In genomic region chr11:76379811-76380160, GRCh38 we compare ENCODE assay signal across 9 cellular contexts. TPM values are rescaled to one million over a fixed set of nuclear protein-coding genes. Genes with fewer than 3 reads are reported as not detected.
DNase-seq lines count a peak whose midpoint lies in the region; ATAC-seq, FAIRE-seq and TF ChIP-seq lines count a peak whose summit lies in the region.
"Had no signal": no experiment of that assay in that cellular context is flagged by ENCODE, and none has a peak within 500 bp of the region (broad histone marks: within the 10 kb centered on the region; RNA-seq: fewer than 3 reads in every experiment).

No MANE protein-coding gene starts in this region.

- H3K27ac ChIP-seq in A549 (peak overlapping the region; percentile 87 to 98), HUES6 (ENCODE audit: low read depth, low read length) (no peak overlapping the region), muscle layer of duodenum (ENCODE audit: low read length) (peak overlapping the region; percentile 28)

- H3K4me1 Mint-ChIP-seq in central memory CD8-positive, alpha-beta T cell, result peaks cover 71% of the 10 kb centered on the region

- CTCF ChIA-PET in A549 (lab: Yijun Ruan, JAX), result no interaction called here

- peak overlapping the region; percentile 37 for H3K27ac Mint-ChIP-seq in central memory CD8-positive, alpha-beta T cell (ENCODE audit: low read depth)

- POLR2A ChIA-PET in A549 (lab: Yijun Ruan, JAX), result no interaction called here

- no peaks in the 10 kb centered on the region for H3K9me3 Mint-ChIP-seq in central memory CD8-positive, alpha-beta T cell

- WGBS in A549 (ENCODE audit: missing lambda C conversion rate), result 31% methylated on average over 6 of the region's 6 CpGs

- H3K36me3 ChIP-seq in HUES6 (ENCODE audit: control insufficient read depth, insufficient read depth, low read length), result no peaks in the 10 kb centered on the region
- H3K36me3 ChIP-seq in muscle layer of duodenum (ENCODE audit: control insufficient read depth in 1 of 2, insufficient read depth in 2 of 2, low read length in 2 of 2), result peaks cover 0 to 4% of the 10 kb centered on the region in 2 donors

- no peaks in the 10 kb centered on the region for H3K27me3 Mint-ChIP-seq in central memory CD8-positive, alpha-beta T cell

- H3K4me3 Mint-ChIP-seq in central memory CD8-positive, alpha-beta T cell, result peak overlapping the region; percentile 93

- H3K27me3 ChIP-seq in HUES6 (ENCODE audit: control insufficient read depth, insufficient read depth, low read length) (no peaks in the 10 kb centered on the region), muscle layer of duodenum (ENCODE audit: low read depth, low read length) (no peaks in the 10 kb centered on the region)

- H3K4me2 ChIP-seq in A549, result peak overlapping the region; percentile 97

- no peak for TF ChIP-seq RAD21 in A549 (conservative IDR thresholded peaks at IDR 0.05 in 1 of 2, IDR thresholded peaks at IDR 0.05 in 1 of 2)

- no peak for FAIRE-seq in A549 (lab: Jason Lieb, UNC)

- H3K36me3 Mint-ChIP-seq in central memory CD8-positive, alpha-beta T cell (ENCODE audit: insufficient read depth), result peaks cover 11% of the 10 kb centered on the region

- TF ChIP-seq CTCF in A549 (IDR thresholded peaks at IDR 0.05), result no peak

- peak overlapping the region; percentile 65 for H3K9ac ChIP-seq in HUES6 (ENCODE audit: low read length)

- H3K9me3 ChIP-seq in A549, result no peaks in the 10 kb centered on the region
- no peaks in the 10 kb centered on the region for H3K9me3 ChIP-seq in HUES6 (ENCODE audit: control insufficient read depth, insufficient read depth, low read depth, low read length)
- no peaks in the 10 kb centered on the region for H3K9me3 ChIP-seq in muscle layer of duodenum (ENCODE audit: control insufficient read depth in 1 of 2, low read length in 2 of 2)

- DNase-seq in A549 (ENCODE audit: low read depth in 1 of 2, low spot score in 1 of 2) (no peak), germinal center (ENCODE audit: low spot score) (no peak), A172 (ENCODE audit: low spot score) (no peak), NCI-H2081 treated with DMSO at 0.1 percent for 48 hours (lab: John Stamatoyannopoulos, UW) (no peak)
- DNase-seq in central memory CD8-positive, alpha-beta T cell (ENCODE audit: low spot score in 2 of 2), result no peak
- DNase-seq: GF-D8 had no signal

- no peak for TF ChIP-seq EP300 in A549 (IDR thresholded peaks at IDR 0.05)

- H3K4me3 ChIP-seq in A549, result peak overlapping the region; percentile 99
- H3K4me3 ChIP-seq in HUES6 (ENCODE audit: low read depth, low read length), result peak overlapping the region; percentile 81
- H3K4me3 ChIP-seq in muscle layer of duodenum (ENCODE audit: low read depth in 1 of 2, low read length in 2 of 2), result peak overlapping the region; percentile 82 to 91

- H3K4me1 ChIP-seq in A549 (peaks cover 29% of the 10 kb centered on the region), HUES6 (ENCODE audit: control insufficient read depth, insufficient read depth, low read length) (peaks cover 12% of the 10 kb centered on the region), muscle layer of duodenum (ENCODE audit: control insufficient read depth in 1 of 2, insufficient read depth in 2 of 2, low read length in 2 of 2) (peaks cover 11 to 40% of the 10 kb centered on the region in 2 donors)

- TF ChIP-seq POLR2A in A549 (IDR thresholded peaks at IDR 0.05; ENCODE audit: low read length), result no peak

- ATAC-seq in A549 (no peak), GM18519 (IDR thresholded peaks at IDR 0.05; ENCODE audit: low FRiP score, unreplicated experiment) (no peak)
- no peak for ATAC-seq in central memory CD8-positive, alpha-beta T cell (replicated peaks; ENCODE audit: extremely low read depth, poor library complexity, severe bottlenecking)

TF ChIP-seq in A549, 52 proteins besides CTCF, POLR2A, EP300 and RAD21:
- TF ChIP-seq ZFP36 (IDR thresholded peaks at IDR 0.05; ENCODE audit: borderline replicate concordance, partially characterized antibody) (no peak), RARB (CRISPR knock-in tag; IDR thresholded peaks at IDR 0.05) (no peak), HOXA7 (CRISPR knock-in tag; IDR thresholded peaks at IDR 0.05) (no peak), SMC3 (IDR thresholded peaks at IDR 0.05) (no peak), ZNF302 (CRISPR knock-in tag; IDR thresholded peaks at IDR 0.05) (no peak), JUNB (IDR thresholded peaks at IDR 0.05) (no peak), HOXB13 (CRISPR knock-in tag; IDR thresholded peaks at IDR 0.05; ENCODE audit: low read depth) (no peak), KDM1A (IDR thresholded peaks at IDR 0.05; ENCODE audit: low read depth) (no peak), EHF (CRISPR knock-in tag; IDR thresholded peaks at IDR 0.05) (no peak), PBX3 (IDR thresholded peaks at IDR 0.05) (no peak), RCOR1 (IDR thresholded peaks at IDR 0.05; ENCODE audit: low read depth, low read length) (no peak), GATA3 (IDR thresholded peaks at IDR 0.05; ENCODE audit: borderline replicate concordance) (no peak), ELK1 (IDR thresholded peaks at IDR 0.05; ENCODE audit: low read depth, low read length) (no peak), EHMT2 (IDR thresholded peaks at IDR 0.05; ENCODE audit: low read depth) (no peak), HES2 (IDR thresholded peaks at IDR 0.05) (no peak), ATOH8 (CRISPR knock-in tag; IDR thresholded peaks at IDR 0.05; ENCODE audit: low read depth) (no peak)
TF ChIP-seq in A549: peak in this region for 0.

RNA-seq across cellular contexts. Expression of gene THAP12, which starts 1.1 kb away (rescaled TPM):
- polyA plus RNA-seq in A549 (2011; rRNA removed), result 67.2 and 82.4 TPM in 2 replicates
- 16.4 and 16.5 TPM in 2 replicates for polyA plus RNA-seq in A549 (2012; cell fraction: cytosol; rRNA removed)
- polyA plus RNA-seq in A549 (2012; cell fraction: nucleus; rRNA removed), result 4.9 and 8.0 TPM in 2 replicates
- 34.6 to 40.0 TPM (median 36.8 TPM) in 3 replicates for polyA plus RNA-seq in A549 (2017; fragmentation: RNase III; extraction: RNeasy Plus Mini Kit Qiagen cat#74134 plus additional on column Dnase treatment)
- 15.1 and 16.9 TPM in 2 replicates for polyA minus RNA-seq in A549 (2011; rRNA and poly(A)+ RNA removed)
- 61.8 and 94.8 TPM in 2 replicates for total RNA-seq in A172 (2014; rRNA removed; shearing (Covaris generic))

RNA-seq across cellular contexts. Expression of gene GVQW3, which starts 1.3 kb away (rescaled TPM):
- polyA plus RNA-seq in A549 (2011; rRNA removed) (2.9 and 3.6 TPM in 2 replicates), A549 (2017; fragmentation: RNase III; extraction: RNeasy Plus Mini Kit Qiagen cat#74134 plus additional on column Dnase treatment) (2.9 to 4.0 TPM (median 3.8 TPM) in 3 replicates)
- 1.1 and 1.2 TPM in 2 replicates for polyA plus RNA-seq in A549 (2012; cell fraction: cytosol; rRNA removed)
- polyA plus RNA-seq in A549 (2012; cell fraction: nucleus; rRNA removed), result 2.1 and 3.0 TPM in 2 replicates
- 3.2 and 3.8 TPM in 2 replicates for polyA minus RNA-seq in A549 (2011; rRNA and poly(A)+ RNA removed)
- 1.1 and 2.1 TPM in 2 replicates for total RNA-seq in A172 (2014; rRNA removed; shearing (Covaris generic))
